ENCODE assay signal across 17 cellular contexts in the genomic region with DNA sequence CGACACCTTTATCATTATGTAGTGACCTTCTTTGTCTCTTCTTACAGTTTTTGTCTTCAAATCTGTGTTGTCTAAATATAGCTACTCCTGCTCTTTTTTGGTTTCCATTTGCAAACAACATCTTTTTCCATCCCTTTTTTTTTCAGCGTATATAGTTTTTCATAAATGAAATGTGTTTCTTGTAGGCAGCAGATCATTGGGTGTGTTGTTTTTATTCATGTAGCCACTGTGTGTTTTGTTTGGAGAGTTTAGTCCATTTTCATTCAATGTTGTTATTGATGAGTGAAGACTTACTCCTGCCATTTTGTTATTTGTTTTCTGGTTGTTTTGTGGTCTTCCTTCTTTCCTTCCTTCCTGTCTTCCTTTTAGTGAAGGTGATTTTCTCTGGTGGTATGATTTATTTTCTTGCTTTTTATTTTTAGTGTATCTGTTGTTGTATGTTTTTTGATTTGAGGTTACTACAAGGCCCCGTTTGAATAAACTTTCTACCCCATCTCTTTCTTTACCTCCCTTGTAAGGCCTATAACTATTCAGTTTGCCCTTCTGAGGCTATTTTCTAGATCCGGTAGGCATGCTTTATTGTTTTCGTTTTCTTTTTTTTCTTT.
DNase-seq lines count a peak whose midpoint lies in the region; ATAC-seq, FAIRE-seq and TF ChIP-seq lines count a peak whose summit lies in the region.
"Had no signal": no experiment of that assay in that cellular context is flagged by ENCODE, and none has a peak within 500 bp of the region (broad histone marks: within the 10 kb centered on the region; RNA-seq: fewer than 3 reads in every experiment).

No MANE protein-coding gene starts in this region.

- ATAC-seq in activated naive CD8-positive, alpha-beta T cell treated with anti-CD3 and anti-CD28 coated beads, Interleukin-2, amount 50 U/mL, for 24 hours, result no peak

- DNase-seq in activated naive CD8-positive, alpha-beta T cell treated with anti-CD3 and anti-CD28 coated beads, Interleukin-2, amount 50 U/mL, for 24 hours, result no peak
- no peak for DNase-seq in activated naive CD8-positive, alpha-beta T cell treated with anti-CD3 and anti-CD28 coated beads for 36 hours
- DNase-seq in mesothelial cell of epicardium (ENCODE audit: low spot score in 2 of 2, unreplicated experiment in 2 of 2) (no peak), urothelium cell line (ENCODE audit: low spot score) (no peak), adrenal gland (no peak)
- no peak for DNase-seq in stimulated activated CD4-positive, alpha-beta T cell treated with anti-CD3 and anti-CD28 coated beads, Interleukin-2, amount 100 ng/mL, for 48 hours
- DNase-seq: CD8-positive, alpha-beta memory T cell; KBM-7; MV-4-11; NCI-H187; NCI-H2107; NCI-H524; NCI-H82; RPMI8226 had no signal

- no peak for FAIRE-seq in urothelium cell line (lab: Jason Lieb, UNC)
- FAIRE-seq: H1 had no signal

- no peaks in the 10 kb centered on the region for H3K27me3 ChIP-seq in adrenal gland
- H3K27me3 ChIP-seq: BLaER1 had no signal

- no peak overlapping the region for H3K4me3 Mint-ChIP-seq in activated naive CD8-positive, alpha-beta T cell
- no peak overlapping the region for H3K4me3 Mint-ChIP-seq in activated naive CD8-positive, alpha-beta T cell treated with anti-CD3 and anti-CD28 coated beads, Interleukin-2, amount 50 U/mL, for 24 hours
- no peak overlapping the region for H3K4me3 Mint-ChIP-seq in activated naive CD8-positive, alpha-beta T cell treated with anti-CD3 and anti-CD28 coated beads for 36 hours
- no peak overlapping the region for H3K4me3 Mint-ChIP-seq in mesothelial cell of epicardium

- H3K27ac ChIP-seq in adrenal gland, result no peak overlapping the region
- H3K27ac ChIP-seq: BLaER1 had no signal

- no peak for TF ChIP-seq POLR2A in adrenal gland (IDR thresholded peaks at IDR 0.05)

- peaks cover 26% of the 10 kb centered on the region for H3K9me3 Mint-ChIP-seq in activated naive CD8-positive, alpha-beta T cell (ENCODE audit: low read depth)
- H3K9me3 Mint-ChIP-seq in activated naive CD8-positive, alpha-beta T cell treated with anti-CD3 and anti-CD28 coated beads, Interleukin-2, amount 50 U/mL, for 24 hours, result peaks cover 31% of the 10 kb centered on the region
- peaks cover 38% of the 10 kb centered on the region for H3K9me3 Mint-ChIP-seq in activated naive CD8-positive, alpha-beta T cell treated with anti-CD3 and anti-CD28 coated beads for 36 hours
- H3K9me3 Mint-ChIP-seq in mesothelial cell of epicardium, result peaks cover 37% of the 10 kb centered on the region

- H3K9me3 ChIP-seq in adrenal gland (replicated peaks in 1 of 3), result peaks cover 0 to 7% (median 4%) of the 10 kb centered on the region in 3 donors

- no peaks in the 10 kb centered on the region for H3K36me3 ChIP-seq in adrenal gland (replicated peaks in 1 of 2)

- peak overlapping the region; percentile 71 for H3K27ac Mint-ChIP-seq in activated naive CD8-positive, alpha-beta T cell
- no peak overlapping the region for H3K27ac Mint-ChIP-seq in activated naive CD8-positive, alpha-beta T cell treated with anti-CD3 and anti-CD28 coated beads, Interleukin-2, amount 50 U/mL, for 24 hours
- peak overlapping the region; percentile 71 for H3K27ac Mint-ChIP-seq in activated naive CD8-positive, alpha-beta T cell treated with anti-CD3 and anti-CD28 coated beads for 36 hours
- peak overlapping the region; percentile 26 for H3K27ac Mint-ChIP-seq in mesothelial cell of epicardium

- 96 to 99% (median 97%) methylated on average over 5 of the region's 5 CpGs for WGBS in adrenal gland, 4 donors

- TF ChIP-seq CTCF in mesothelial cell of epicardium (IDR thresholded peaks at IDR 0.05; ENCODE audit: unreplicated experiment) (no peak), adrenal gland (IDR thresholded peaks at IDR 0.05) (no peak)

- intact Hi-C loops in adrenal gland (cut with DNase I), result no loop called here

- H3K4me3 ChIP-seq in adrenal gland, result no peak overlapping the region
- H3K4me3 ChIP-seq: BLaER1 had no signal

- peaks cover 57% of the 10 kb centered on the region for H3K4me1 Mint-ChIP-seq in activated naive CD8-positive, alpha-beta T cell (ENCODE audit: low read depth)
- peaks cover 42% of the 10 kb centered on the region for H3K4me1 Mint-ChIP-seq in activated naive CD8-positive, alpha-beta T cell treated with anti-CD3 and anti-CD28 coated beads, Interleukin-2, amount 50 U/mL, for 24 hours
- H3K4me1 Mint-ChIP-seq in activated naive CD8-positive, alpha-beta T cell treated with anti-CD3 and anti-CD28 coated beads for 36 hours, result peaks cover 45% of the 10 kb centered on the region
- peaks cover 8% of the 10 kb centered on the region for H3K4me1 Mint-ChIP-seq in mesothelial cell of epicardium

- no peaks in the 10 kb centered on the region for H3K27me3 Mint-ChIP-seq in activated naive CD8-positive, alpha-beta T cell
- H3K27me3 Mint-ChIP-seq in activated naive CD8-positive, alpha-beta T cell treated with anti-CD3 and anti-CD28 coated beads, Interleukin-2, amount 50 U/mL, for 24 hours, result no peaks in the 10 kb centered on the region
- H3K27me3 Mint-ChIP-seq in activated naive CD8-positive, alpha-beta T cell treated with anti-CD3 and anti-CD28 coated beads for 36 hours, result no peaks in the 10 kb centered on the region
- no peaks in the 10 kb centered on the region for H3K27me3 Mint-ChIP-seq in mesothelial cell of epicardium (ENCODE audit: low read depth)
- H3K27me3 Mint-ChIP-seq: CD8-positive, alpha-beta memory T cell had no signal

- peaks cover 0 to 9% of the 10 kb centered on the region in 2 donors for H3K4me1 ChIP-seq in adrenal gland (replicated peaks in 1 of 2)
- H3K4me1 ChIP-seq: BLaER1 had no signal

- peaks cover 23% of the 10 kb centered on the region for H3K36me3 Mint-ChIP-seq in activated naive CD8-positive, alpha-beta T cell
- peaks cover 30% of the 10 kb centered on the region for H3K36me3 Mint-ChIP-seq in activated naive CD8-positive, alpha-beta T cell treated with anti-CD3 and anti-CD28 coated beads, Interleukin-2, amount 50 U/mL, for 24 hours (ENCODE audit: low read depth)
- peaks cover 52% of the 10 kb centered on the region for H3K36me3 Mint-ChIP-seq in activated naive CD8-positive, alpha-beta T cell treated with anti-CD3 and anti-CD28 coated beads for 36 hours
- peaks cover 42% of the 10 kb centered on the region for H3K36me3 Mint-ChIP-seq in mesothelial cell of epicardium
